In the genomic region with DNA sequence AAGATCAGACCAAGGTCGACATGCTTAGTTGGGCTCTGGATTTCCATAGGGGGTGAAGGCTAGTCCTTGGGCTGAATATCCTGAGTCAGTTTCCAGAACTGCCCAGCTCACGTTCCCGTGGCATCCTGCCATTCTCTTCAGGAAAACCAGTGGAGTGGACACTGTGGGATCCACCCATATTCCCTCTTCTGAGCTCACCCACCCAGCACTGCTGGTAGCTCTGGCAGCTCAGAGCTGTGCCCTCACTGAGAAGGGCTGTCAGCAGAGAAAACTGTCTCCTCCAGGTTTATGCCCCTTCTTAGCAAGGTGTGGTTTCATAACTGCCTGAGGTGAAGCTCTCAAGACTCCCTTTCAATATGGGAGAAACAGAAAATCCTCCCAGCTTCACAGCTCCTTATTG, we compare ENCODE assay signal across 11 cellular contexts.
"Had no signal": no experiment of that assay in that cellular context is flagged by ENCODE, and none has a peak within 500 bp of the region (broad histone marks: within the 10 kb centered on the region; RNA-seq: fewer than 3 reads in every experiment).

No MANE protein-coding gene starts in this region.

- H3K4me1 Mint-ChIP-seq: neural crest cell had no signal

- H3K9me3 ChIP-seq: esophagus squamous epithelium, ovary, sigmoid colon had no signal

- H3K4me3 ChIP-seq: esophagus squamous epithelium, ovary, sigmoid colon had no signal

- H3K27me3 Mint-ChIP-seq: activated B cell treated with CpG ODN at 0.5 μM for 24 hours; activated CD4-positive, alpha-beta T cell treated with anti-CD3 and anti-CD28 coated beads, Interleukin-2, amount 10 ng/mL, durations not matched to agents 7 days and 5 days had no signal

- H3K27ac Mint-ChIP-seq: activated B cell treated with CpG ODN at 0.5 μM for 24 hours; activated CD4-positive, alpha-beta T cell treated with anti-CD3 and anti-CD28 coated beads, Interleukin-2, amount 10 ng/mL, durations not matched to agents 7 days and 5 days; activated naive CD4-positive, alpha-beta T cell treated with anti-CD3 and anti-CD28 coated beads, Interleukin-2, amount 10 ng/mL, durations not matched to agents 7 days and 5 days; activated T-helper 2 cell treated with anti-CD3 and anti-CD28 coated beads, Interferon-gamma antibody, Interleukin-2, Interleukin-4, amounts not matched to agents 10 μg/mL and 5 μg/mL and 100 μg/mL, durations not matched to agents 14 hours and 24 hours and 36 hours had no signal

- H3K9me3 Mint-ChIP-seq: activated B cell treated with CpG ODN at 0.5 μM for 24 hours; activated CD4-positive, alpha-beta T cell treated with anti-CD3 and anti-CD28 coated beads, Interleukin-2, amount 10 ng/mL, durations not matched to agents 7 days and 5 days; activated naive CD4-positive, alpha-beta T cell treated with anti-CD3 and anti-CD28 coated beads, Interleukin-2, amount 10 ng/mL, durations not matched to agents 7 days and 5 days; activated T-helper 2 cell treated with anti-CD3 and anti-CD28 coated beads, Interferon-gamma antibody, Interleukin-2, Interleukin-4, amounts not matched to agents 10 μg/mL and 5 μg/mL and 100 μg/mL, durations not matched to agents 14 hours and 24 hours and 36 hours; neural crest cell had no signal

- DNase-seq: activated B cell treated with CpG ODN at 0.5 μM for 24 hours; activated CD4-positive, alpha-beta T cell treated with anti-CD3 and anti-CD28 coated beads, Interleukin-2, amount 10 ng/mL, durations not matched to agents 7 days and 5 days; activated naive CD4-positive, alpha-beta T cell treated with anti-CD3 and anti-CD28 coated beads, Interleukin-2, amount 10 ng/mL, durations not matched to agents 7 days and 5 days; activated T-cell treated with anti-CD3 and anti-CD28 coated beads, Interleukin-2, amount 50 U/mL, for 1 hour; esophagus squamous epithelium; ovary; sigmoid colon; stimulated activated CD4-positive, alpha-beta T cell treated with anti-CD3 and anti-CD28 coated beads, Interleukin-1b, Interleukin-23, amount 100 ng/mL, for 48 hours had no signal

- H3K27me3 ChIP-seq: ovary, sigmoid colon had no signal

- H3K27ac ChIP-seq: esophagus squamous epithelium, ovary, sigmoid colon had no signal

- H3K4me1 ChIP-seq: sigmoid colon had no signal

- FAIRE-seq: TTC549 had no signal

- H3K4me3 Mint-ChIP-seq: activated B cell treated with CpG ODN at 0.5 μM for 24 hours; activated CD4-positive, alpha-beta T cell treated with anti-CD3 and anti-CD28 coated beads, Interleukin-2, amount 10 ng/mL, durations not matched to agents 7 days and 5 days; activated naive CD4-positive, alpha-beta T cell treated with anti-CD3 and anti-CD28 coated beads, Interleukin-2, amount 10 ng/mL, durations not matched to agents 7 days and 5 days; neural crest cell had no signal

- H3K36me3 Mint-ChIP-seq: activated naive CD4-positive, alpha-beta T cell treated with anti-CD3 and anti-CD28 coated beads, Interleukin-2, amount 10 ng/mL, durations not matched to agents 7 days and 5 days had no signal

- H3K36me3 ChIP-seq: esophagus squamous epithelium, ovary, sigmoid colon had no signal
